30 cellular contexts compared by ENCODE assay signal in the genomic region with DNA sequence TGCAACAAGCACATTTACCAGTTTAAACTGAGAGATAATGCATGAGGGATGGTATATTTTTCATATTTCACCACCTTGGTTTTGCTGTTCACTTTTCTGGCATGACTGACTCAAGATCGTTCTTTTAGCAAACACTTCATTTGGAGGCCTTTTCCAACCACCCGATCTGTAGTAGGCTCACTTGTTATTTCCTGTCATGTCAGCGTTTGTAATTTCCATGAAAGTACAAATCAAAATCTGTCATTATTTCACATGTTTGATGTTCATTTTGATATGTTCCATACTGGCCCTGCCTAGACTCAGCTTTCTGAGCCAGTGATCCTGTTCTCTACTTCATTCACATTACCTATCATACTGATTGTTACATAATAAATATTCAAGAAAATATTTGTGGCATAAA.
"Had no signal": no experiment of that assay in that cellular context is flagged by ENCODE, and none has a peak within 500 bp of the region (broad histone marks: within the 10 kb centered on the region; RNA-seq: fewer than 3 reads in every experiment).

No MANE protein-coding gene starts in this region.

- ATAC-seq: naive thymus-derived CD8-positive, alpha-beta T cell; natural killer cell treated with Interleukin-12 subunit alpha and Interleukin-12 subunit beta and Interleukin-15 and Interleukin-18, amount 100 ng/mL, for 72 hours; psoas muscle; right cardiac atrium; sciatic nerve; stimulated activated memory B cell treated with anti-CD40 and anti-IgM and Interleukin-4, amounts not matched to agents 10 μg/mL and 1 μg/mL and 100 μg/mL, for 72 hours; stimulated activated naive CD8-positive, alpha-beta T cell treated with anti-CD3 and anti-CD28 coated beads, Interleukin-15, amount 100 ng/mL, for 72 hours; stimulated activated naive CD8-positive, alpha-beta T cell treated with anti-CD3 and anti-CD28 coated beads, Interleukin-15, Interleukin-2, amounts not matched to agents 100 U/mL and 50 U/mL, for 24 hours; upper lobe of right lung had no signal

- H3K4me1 ChIP-seq: neural progenitor cell, parathyroid adenoma, psoas muscle, spleen, suprapubic skin, testis, tibial artery, transverse colon, upper lobe of right lung, uterus had no signal

- H3K27me3 ChIP-seq: neural progenitor cell, ovary, spleen, suprapubic skin, testis, tibial artery, transverse colon, upper lobe of right lung, uterus had no signal

- H3K27ac ChIP-seq: neural progenitor cell, ovary, parathyroid adenoma, psoas muscle, skin epidermis, spleen, suprapubic skin, testis, tibial artery, transverse colon, upper lobe of right lung, uterus had no signal

- H3K36me3 ChIP-seq: neural progenitor cell, ovary, spleen, suprapubic skin, tibial artery, transverse colon, upper lobe of right lung, uterus had no signal

- DNase-seq: naive thymus-derived CD8-positive, alpha-beta T cell; nephron progenitor cell; occipital lobe; ovary; posterior cingulate gyrus; psoas muscle; right cardiac atrium; spleen; stimulated activated CD4-positive, alpha-beta T cell treated with anti-CD3 and anti-CD28 coated beads, Interleukin-12 subunit alpha, Interleukin-12 subunit beta, amount 100 ng/mL, for 4 hours; stimulated activated CD4-positive, alpha-beta T cell treated with anti-CD3 and anti-CD28 coated beads, Interleukin-1b, Interleukin-23, amount 100 ng/mL, for 48 hours; stimulated activated CD4-positive, alpha-beta T cell treated with anti-CD3 and anti-CD28 coated beads, Interleukin-4, amount 100 ng/mL, for 1 hour; stimulated activated CD4-positive, alpha-beta T cell treated with anti-CD3 and anti-CD28 coated beads, Interleukin-4, amount 100 ng/mL, for 4 hours; stimulated activated CD8-positive, alpha-beta memory T cell treated with anti-CD3 and anti-CD28 coated beads, Interleukin-4, amount 100 ng/mL, for 48 hours; stimulated activated naive CD4-positive, alpha-beta T cell; stimulated activated naive CD8-positive, alpha-beta T cell treated with anti-CD3 and anti-CD28 coated beads, Interleukin-15, amount 100 ng/mL, for 72 hours; stimulated activated naive CD8-positive, alpha-beta T cell treated with anti-CD3 and anti-CD28 coated beads, Interleukin-15, Interleukin-2, amounts not matched to agents 100 U/mL and 50 U/mL, for 24 hours; substantia nigra; testis; tibial artery; transverse colon; upper lobe of right lung; uterus had no signal

- H3K9me3 ChIP-seq: ovary, psoas muscle, suprapubic skin, testis, tibial artery, transverse colon, upper lobe of right lung, uterus had no signal

- H3K9ac ChIP-seq: neural progenitor cell, parathyroid adenoma had no signal

- H2AFZ ChIP-seq: neural progenitor cell, parathyroid adenoma had no signal

- H3K79me2 ChIP-seq: parathyroid adenoma had no signal

- H3K4me2 ChIP-seq: neural progenitor cell, smooth muscle cell had no signal

- H3K4me3 ChIP-seq: neural progenitor cell, ovary, psoas muscle, skin epidermis, smooth muscle cell, spleen, suprapubic skin, testis, tibial artery, transverse colon, upper lobe of right lung, uterus had no signal
